Comparison of ENCODE assay signal across 14 cellular contexts in the genomic region with DNA sequence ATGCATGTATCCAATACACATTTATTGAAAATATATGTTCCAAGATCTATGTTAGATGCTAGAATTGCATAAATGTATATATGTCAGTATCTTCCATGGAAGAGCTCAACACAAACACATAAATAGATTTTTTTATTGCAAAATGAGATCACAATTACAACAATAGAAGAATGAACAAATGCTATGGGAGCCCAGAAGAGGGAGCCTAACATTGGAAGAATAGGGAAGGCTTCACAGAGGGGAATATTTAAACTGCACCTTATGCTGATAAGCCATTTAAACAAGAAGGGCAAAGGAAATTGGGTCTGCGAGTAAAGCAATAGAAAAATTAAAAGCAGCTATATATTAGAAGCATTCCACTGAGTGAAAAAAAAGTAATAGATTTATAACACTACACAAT.
DNase-seq lines count a peak whose midpoint lies in the region; ATAC-seq and TF ChIP-seq lines count a peak whose summit lies in the region.
"Had no signal": no experiment of that assay in that cellular context is flagged by ENCODE, and none has a peak within 500 bp of the region (broad histone marks: within the 10 kb centered on the region; RNA-seq: fewer than 3 reads in every experiment).

No MANE protein-coding gene starts in this region.

- TF ChIP-seq POLR2A in breast epithelium (IDR thresholded peaks at IDR 0.05): no peak

- CTCF ChIA-PET in mammary epithelial cell (lab: Charles Lee; ENCODE audit: low non-redundant PET): interaction anchor here (0.7 kb wide), 1 partner anchor 241 kb away, joined by 3 read pairs; no protein-coding TSS in a partner anchor

- in situ Hi-C loops in mammary epithelial cell (cut with MboI; ENCODE audit: low sequenced_read_pairs in 2 of 2): no loop called here

- ATAC-seq in RWPE2 (ENCODE audit: low read depth) (no peak), upper lobe of right lung (no peak)
- ATAC-seq: left lung had no signal

- dilution Hi-C loops in mammary epithelial cell (cut with HindIII; ENCODE audit: low sequenced_read_pairs): no loop called here

- TF ChIP-seq CTCF in mammary epithelial cell (conservative IDR thresholded peaks at IDR 0.05 in 1 of 2, IDR thresholded peaks at IDR 0.05 in 1 of 2; ENCODE audit: extremely low read depth in 1 of 2, insufficient read depth in 1 of 2, low read depth in 1 of 2, low read length in 2 of 2) (peak; percentile 2 to 21), breast epithelium (IDR thresholded peaks at IDR 0.05) (no peak), RWPE2 (IDR thresholded peaks at IDR 0.05; ENCODE audit: poor library complexity, severe bottlenecking) (peak; percentile 27), fibroblast of the aortic adventitia (IDR thresholded peaks at IDR 0.05; ENCODE audit: insufficient read depth, low read length) (peak; percentile 33), upper lobe of right lung (IDR thresholded peaks at IDR 0.05) (peak; percentile 13), colonic mucosa (IDR thresholded peaks at IDR 0.05) (no peak)

- H3K4me2 ChIP-seq in mammary epithelial cell (ENCODE audit: insufficient read depth, low read depth, low read length): no peak overlapping the region

- H3K27me3 ChIP-seq in mammary epithelial cell (ENCODE audit: insufficient read depth, low read length) (no peaks in the 10 kb centered on the region), breast epithelium (no peaks in the 10 kb centered on the region), RWPE2 (ENCODE audit: insufficient read depth, poor library complexity, severe bottlenecking) (no peaks in the 10 kb centered on the region), upper lobe of right lung (no peaks in the 10 kb centered on the region), colonic mucosa (no peaks in the 10 kb centered on the region)
- H3K27me3 ChIP-seq: left lung, transverse colon had no signal

- 95% methylated on average over 1 of the region's 1 CpG for WGBS in mammary epithelial cell (ENCODE audit: low coverage, missing lambda C conversion rate)

- no peaks in the 10 kb centered on the region for H4K20me1 ChIP-seq in mammary epithelial cell (ENCODE audit: insufficient read depth, low read length)

- H3K9ac ChIP-seq in mammary epithelial cell (ENCODE audit: insufficient read depth, low read length) (no peak overlapping the region), colonic mucosa (ENCODE audit: low read depth in 2 of 2, low read length in 2 of 2) (no peak overlapping the region)

- no peaks in the 10 kb centered on the region for H3K79me2 ChIP-seq in mammary epithelial cell (ENCODE audit: insufficient read depth, low read length)

- H3K27ac ChIP-seq in mammary epithelial cell (ENCODE audit: insufficient read depth, low read depth, low read length): no peak overlapping the region
- H3K27ac ChIP-seq in breast epithelium: no peak overlapping the region
- no peak overlapping the region for H3K27ac ChIP-seq in RWPE2 (ENCODE audit: poor library complexity, severe bottlenecking)
- H3K27ac ChIP-seq in upper lobe of right lung: no peak overlapping the region
- H3K27ac ChIP-seq in colonic mucosa: no peak overlapping the region
- H3K27ac ChIP-seq: dorsolateral prefrontal cortex, left lung, transverse colon had no signal

- H2AFZ ChIP-seq in mammary epithelial cell (ENCODE audit: low read depth, low read length): no peak overlapping the region

- intact Hi-C loops in mammary epithelial cell (cut with micrococcal nuclease) (no loop called here), breast epithelium (cut with DNase I; ENCODE audit: low total_unique reads) (no loop called here), upper lobe of right lung (cut with DNase I) (no loop called here), colonic mucosa (cut with DNase I) (no loop called here)

- no TSS peak for BruUV-seq in mammary epithelial cell (replicated peaks; lab: Mats Ljungman, UMichigan)

- DNase-seq in mammary epithelial cell (no peak), breast epithelium (ENCODE audit: low spot score in 2 of 2) (no peak), RWPE2 (ENCODE audit: low spot score) (no peak), fibroblast of the aortic adventitia (ENCODE audit: low read depth) (peak; percentile 20), upper lobe of right lung (no peak), NCI-H1417 treated with DMSO at 0.1 percent for 48 hours (lab: John Stamatoyannopoulos, UW) (no peak), colonic mucosa (no peak)
- DNase-seq in activated naive CD4-positive, alpha-beta T cell treated with anti-CD3 and anti-CD28 coated beads, Interleukin-2, amount 50 U/mL, for 16 hours: no peak
- DNase-seq: activated CD4-positive, alpha-beta T cell treated with anti-CD3 and anti-CD28 coated beads for 4 hours; activated naive CD4-positive, alpha-beta T cell; dorsolateral prefrontal cortex; left lung; stimulated activated naive CD4-positive, alpha-beta T cell; transverse colon had no signal

- H3K4me3 ChIP-seq in mammary epithelial cell (replicated peaks in 1 of 3; ENCODE audit: insufficient read depth in 1 of 3, low read depth in 2 of 3, low read length in 3 of 3) (no peak overlapping the region), breast epithelium (no peak overlapping the region), RWPE2 (ENCODE audit: severe bottlenecking) (no peak overlapping the region), fibroblast of the aortic adventitia (ENCODE audit: low read depth, low read length) (no peak overlapping the region), upper lobe of right lung (no peak overlapping the region), colonic mucosa (no peak overlapping the region)
- H3K4me3 ChIP-seq: dorsolateral prefrontal cortex, left lung, transverse colon had no signal

- H3K4me1 ChIP-seq in mammary epithelial cell (ENCODE audit: insufficient read depth, low read length): no peaks in the 10 kb centered on the region
- H3K4me1 ChIP-seq in breast epithelium: no peaks in the 10 kb centered on the region
- H3K4me1 ChIP-seq in RWPE2 (ENCODE audit: insufficient read depth, poor library complexity, severe bottlenecking): no peaks in the 10 kb centered on the region
- H3K4me1 ChIP-seq in upper lobe of right lung: no peaks in the 10 kb centered on the region
- no peaks in the 10 kb centered on the region for H3K4me1 ChIP-seq in colonic mucosa
- H3K4me1 ChIP-seq: left lung, transverse colon had no signal

- H3K9me3 ChIP-seq in mammary epithelial cell (replicated peaks; ENCODE audit: insufficient read depth, low read length): no peaks in the 10 kb centered on the region
- no peaks in the 10 kb centered on the region for H3K9me3 ChIP-seq in breast epithelium
- H3K9me3 ChIP-seq in RWPE2 (ENCODE audit: severe bottlenecking): no peaks in the 10 kb centered on the region
- H3K9me3 ChIP-seq in upper lobe of right lung: no peaks in the 10 kb centered on the region
- H3K9me3 ChIP-seq in colonic mucosa: no peaks in the 10 kb centered on the region
- H3K9me3 ChIP-seq: left lung, transverse colon had no signal

- no peaks in the 10 kb centered on the region for H3K36me3 ChIP-seq in mammary epithelial cell (ENCODE audit: insufficient read depth, low read length)
- no peaks in the 10 kb centered on the region for H3K36me3 ChIP-seq in breast epithelium
- no peaks in the 10 kb centered on the region for H3K36me3 ChIP-seq in RWPE2 (ENCODE audit: low read depth)
- no peaks in the 10 kb centered on the region for H3K36me3 ChIP-seq in upper lobe of right lung
- no peaks in the 10 kb centered on the region for H3K36me3 ChIP-seq in colonic mucosa
- H3K36me3 ChIP-seq: left lung, transverse colon had no signal

Comparison
In these comparisons a context has a peak if more than half of its experiments do, and no peak if none do; other contexts are left out.
1. CTCF ChIP-seq: peak in mammary epithelial cell (2 of 2), RWPE2 (single experiment), fibroblast of the aortic adventitia (single experiment) and upper lobe of right lung (single experiment); none in breast epithelium (0 of 3) and colonic mucosa (single experiment).